Comparison of ENCODE assay signal across 12 cellular contexts in the genomic region with DNA sequence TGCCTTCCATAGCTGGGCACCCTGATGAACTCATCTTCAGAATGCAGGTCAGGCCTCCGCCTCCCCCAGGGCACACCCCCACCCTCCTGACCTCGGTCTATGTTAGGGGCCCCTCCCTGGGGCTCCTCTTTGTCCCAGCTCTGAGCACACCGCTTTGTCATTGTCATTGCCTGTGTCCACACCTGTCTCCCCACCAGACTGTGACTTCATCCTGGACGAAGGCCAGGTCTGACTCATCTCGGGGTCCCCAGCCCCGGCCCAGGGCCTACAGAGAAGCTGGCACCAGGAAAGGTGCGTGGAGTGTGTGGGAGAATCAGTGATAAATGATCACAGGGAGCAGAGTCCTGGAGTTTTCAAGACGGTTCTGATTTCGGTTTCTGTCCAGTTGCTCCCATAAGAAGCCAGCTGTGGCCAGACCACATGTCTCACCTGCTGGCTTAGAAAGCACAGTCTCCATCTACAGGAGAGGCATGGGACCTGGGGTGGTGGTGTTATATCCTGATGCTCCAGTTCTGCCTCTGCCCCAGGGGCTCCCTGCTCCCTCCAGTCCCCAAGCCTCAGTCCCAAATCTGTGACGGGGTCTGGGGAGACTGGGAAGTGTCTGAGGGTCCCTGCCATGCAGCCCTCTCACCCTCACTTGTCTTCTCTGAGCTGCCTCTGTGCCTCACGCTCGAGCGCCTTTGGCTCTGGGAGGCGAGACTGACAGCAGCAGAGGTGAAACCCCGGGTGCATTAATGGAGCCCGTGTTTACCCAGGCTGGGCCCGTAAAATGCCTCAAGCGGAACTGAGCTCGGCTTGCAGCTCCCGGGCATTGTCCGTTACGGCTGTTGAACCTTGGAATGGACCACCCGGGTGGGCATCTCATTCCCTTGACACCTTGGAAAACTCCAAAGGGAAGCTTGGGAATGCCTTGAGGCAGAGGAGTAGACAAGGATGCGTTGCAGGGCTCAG.
DNase-seq lines count a peak whose midpoint lies in the region; ATAC-seq and TF ChIP-seq lines count a peak whose summit lies in the region.
"Had no signal": no experiment of that assay in that cellular context is flagged by ENCODE, and none has a peak within 500 bp of the region (broad histone marks: within the 10 kb centered on the region; RNA-seq: fewer than 3 reads in every experiment).

No MANE protein-coding gene starts in this region.

- H3F3A ChIP-seq in GM23248 (ENCODE audit: insufficient read depth): no peaks in the 10 kb centered on the region

- no peaks in the 10 kb centered on the region for H3K27me3 ChIP-seq in CD4-positive, alpha-beta T cell (ENCODE audit: control insufficient read depth, insufficient read depth, low read length)
- H3K27me3 ChIP-seq in kidney epithelial cell (ENCODE audit: control insufficient read depth, insufficient read depth, low read length) (peaks cover 24% of the 10 kb centered on the region), GM23248 (replicated peaks; ENCODE audit: insufficient read depth) (no peaks in the 10 kb centered on the region; the same call in 1 of the 2 replicates)
- H3K27me3 ChIP-seq: heart left ventricle had no signal

- H3K79me2 ChIP-seq in GM23248 (ENCODE audit: insufficient read depth): no peaks in the 10 kb centered on the region

- no peaks in the 10 kb centered on the region for H3K27me3 Mint-ChIP-seq in CD4-positive, alpha-beta T cell
- H3K27me3 Mint-ChIP-seq: activated CD4-positive, alpha-beta T cell treated with anti-CD3 and anti-CD28 coated beads, Interleukin-2, amount 10 ng/mL, durations not matched to agents 24 days and 14 days had no signal

- POLR2A ChIA-PET in CD4-positive, alpha-beta T cell (lab: Charles Lee): no interaction called here

- H3K27ac Mint-ChIP-seq in CD4-positive, alpha-beta T cell: peak overlapping the region; percentile 20

- H3K4me3 Mint-ChIP-seq in CD4-positive, alpha-beta T cell: no peak overlapping the region
- H3K4me3 Mint-ChIP-seq: activated CD4-positive, alpha-beta T cell treated with anti-CD3 and anti-CD28 coated beads, Interleukin-2, amount 10 ng/mL, durations not matched to agents 24 days and 14 days had no signal

- ATAC-seq in CD4-positive, alpha-beta T cell (ENCODE audit: poor library complexity): no peak
- ATAC-seq in GM18909 (IDR thresholded peaks at IDR 0.05; ENCODE audit: poor library complexity, unreplicated experiment): peak; percentile 42
- ATAC-seq: heart left ventricle had no signal

- CTCF ChIA-PET in CD4-positive, alpha-beta T cell (lab: Charles Lee): no interaction called here

- intact Hi-C loops in CD4-positive, alpha-beta T cell (cut with DNase I, micrococcal nuclease): no loop called here

- no peak for TF ChIP-seq CTCF in CD4-positive, alpha-beta T cell (IDR thresholded peaks at IDR 0.05)
- no peak for TF ChIP-seq CTCF in kidney epithelial cell (IDR thresholded peaks at IDR 0.05; ENCODE audit: insufficient read depth, low read length, poor library complexity, severe bottlenecking)

- no peaks in the 10 kb centered on the region for H3K36me3 ChIP-seq in kidney epithelial cell (ENCODE audit: control insufficient read depth, insufficient read depth, low read length)
- no peaks in the 10 kb centered on the region for H3K36me3 ChIP-seq in GM23248 (ENCODE audit: low read depth)
- H3K36me3 ChIP-seq: heart left ventricle had no signal

- no peak overlapping the region for H3K4me3 ChIP-seq in kidney epithelial cell (ENCODE audit: low read depth, low read length)
- H3K4me3 ChIP-seq in GM23248: no peak overlapping the region
- H3K4me3 ChIP-seq: heart left ventricle had no signal

- no peaks in the 10 kb centered on the region for H3K36me3 Mint-ChIP-seq in CD4-positive, alpha-beta T cell (ENCODE audit: low read depth)

- H3K4me2 ChIP-seq in GM23248 (ENCODE audit: unreplicated experiment): no peak overlapping the region

- WGBS in GM23248 (ENCODE audit: low coverage in 1 of 2, low lambda C conversion rate in 2 of 2, missing lambda C conversion rate in 2 of 2), 2 experiments: 75 to 78% methylated on average over 23 to 24 of the region's 24 CpGs

- no peaks in the 10 kb centered on the region for H4K20me1 ChIP-seq in GM23248 (ENCODE audit: insufficient read depth)

- no peaks in the 10 kb centered on the region for H3K9me3 ChIP-seq in CD4-positive, alpha-beta T cell (ENCODE audit: control insufficient read depth, low read length)
- no peaks in the 10 kb centered on the region for H3K9me3 ChIP-seq in GM23248 (ENCODE audit: low read depth)
- H3K9me3 ChIP-seq: heart left ventricle had no signal

- in situ Hi-C loops in GM23248 (cut with MboI): no loop called here

- no peak overlapping the region for H3K27ac ChIP-seq in CD4-positive, alpha-beta T cell (ENCODE audit: low read depth, low read length)
- H3K27ac ChIP-seq in GM23248: no peak overlapping the region
- H3K27ac ChIP-seq: heart left ventricle had no signal

- H3K4me1 ChIP-seq in GM23248 (ENCODE audit: insufficient read depth): no peaks in the 10 kb centered on the region

- H2AFZ ChIP-seq in GM23248: no peak overlapping the region

- no peak for DNase-seq in CD4-positive, alpha-beta T cell
- DNase-seq in NCI-H748 (lab: John Stamatoyannopoulos, UW; ENCODE audit: unreplicated experiment) (peak; percentile 85), kidney epithelial cell (ENCODE audit: low read depth) (peak; percentile 38), GM23248 (no peak), middle frontal gyrus (ENCODE audit: extremely low spot score, low spot score) (no peak), NOMO-1 treated with DMSO at 0.1 percent for 48 hours (lab: John Stamatoyannopoulos, UW; ENCODE audit: unreplicated experiment) (no peak)
- DNase-seq in stimulated activated naive CD4-positive, alpha-beta T cell treated with Interleukin-2 at 50 U/mL for 16 hours (lab: John Stamatoyannopoulos, UW): no peak
- DNase-seq: activated CD4-positive, alpha-beta T cell treated with anti-CD3 and anti-CD28 coated beads, Interleukin-2, amount 10 ng/mL, durations not matched to agents 24 days and 14 days; heart left ventricle; mammary epithelial cell; NCI-H524 had no signal

- H3K9ac ChIP-seq in GM23248: no peak overlapping the region

- no peaks in the 10 kb centered on the region for H3K9me2 ChIP-seq in GM23248 (ENCODE audit: insufficient read depth)

- H3K4me1 Mint-ChIP-seq in CD4-positive, alpha-beta T cell (ENCODE audit: low read depth): peaks cover 45% of the 10 kb centered on the region

- H3K9me3 Mint-ChIP-seq in CD4-positive, alpha-beta T cell: no peaks in the 10 kb centered on the region
- H3K9me3 Mint-ChIP-seq: activated CD4-positive, alpha-beta T cell treated with anti-CD3 and anti-CD28 coated beads, Interleukin-2, amount 10 ng/mL, durations not matched to agents 24 days and 14 days had no signal

Comparison
In these comparisons a context has a peak if more than half of its experiments do, and no peak if none do; other contexts are left out.
1. DNase-seq: peak in NCI-H748 (single experiment) and kidney epithelial cell (single experiment); none in CD4-positive, alpha-beta T cell (0 of 10), GM23248 (single experiment), middle frontal gyrus (single experiment), NOMO-1 treated with DMSO at 0.1 percent for 48 hours (single experiment) and stimulated activated naive CD4-positive, alpha-beta T cell treated with Interleukin-2 at 50 U/mL for 16 hours (single experiment).